Comparison of ENCODE assay signal across 13 cellular contexts in the genomic region with DNA sequence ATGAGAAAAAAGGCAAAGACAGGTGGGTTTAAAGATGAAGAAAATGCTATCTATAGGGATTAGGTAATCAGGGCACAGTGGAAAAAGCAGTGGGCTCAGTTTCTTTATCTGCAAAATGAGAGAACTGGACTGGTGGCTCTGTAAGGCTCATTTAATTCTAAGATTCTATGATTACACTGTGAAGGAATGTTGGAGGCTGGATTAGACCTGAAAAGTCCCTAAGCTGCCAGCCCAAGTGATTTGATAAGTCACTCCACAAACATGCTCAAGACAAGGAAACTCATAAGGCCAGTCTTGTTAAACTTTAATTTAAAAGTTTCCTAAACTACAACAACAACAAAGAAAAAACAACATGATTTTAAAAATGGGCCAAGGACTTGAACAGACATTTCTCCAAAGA.
DNase-seq lines count a peak whose midpoint lies in the region; ATAC-seq and TF ChIP-seq lines count a peak whose summit lies in the region.
"Had no signal": no experiment of that assay in that cellular context is flagged by ENCODE, and none has a peak within 500 bp of the region (broad histone marks: within the 10 kb centered on the region; RNA-seq: fewer than 3 reads in every experiment).

No MANE protein-coding gene starts in this region.

- no peak overlapping the region for H3K27ac ChIP-seq in right cardiac atrium (ENCODE audit: low read length)
- H3K27ac ChIP-seq: 22Rv1 had no signal

- TF ChIP-seq CTCF in mesothelial cell of epicardium (IDR thresholded peaks at IDR 0.05; ENCODE audit: unreplicated experiment), result no peak

- H3K4me1 ChIP-seq in right cardiac atrium (ENCODE audit: control insufficient read depth, insufficient read depth, low read length), result peaks cover 3% of the 10 kb centered on the region

- intact Hi-C loops in right cardiac atrium (cut with DNase I) (no loop called here), cardiac septum (cut with DNase I) (no loop called here)
- intact Hi-C loops in activated naive CD4-positive, alpha-beta T cell treated with anti-CD3 and anti-CD28 coated beads for 36 hours (cut with micrococcal nuclease), result no loop called here

- H3K9me3 ChIP-seq in right cardiac atrium (ENCODE audit: control insufficient read depth, low read length), result no peaks in the 10 kb centered on the region
- H3K9me3 ChIP-seq in T-helper 17 cell (ENCODE audit: control insufficient read depth, low read length, poor library complexity, severe bottlenecking), result no peaks in the 10 kb centered on the region

- ATAC-seq in right cardiac atrium, result peak; percentile 28 to 60
- no peak for ATAC-seq in activated naive CD4-positive, alpha-beta T cell treated with anti-CD3 and anti-CD28 coated beads, Interleukin-2, amount 50 U/mL, for 72 hours
- ATAC-seq in T-helper 17 cell, result no peak
- ATAC-seq: left colon had no signal

- DNase-seq in right cardiac atrium (no peak), cardiac septum (ENCODE audit: low spot score) (no peak), dedifferentiated amniotic fluid mesenchymal stem cell (ENCODE audit: extremely low spot score) (peak; percentile 87), mesothelial cell of epicardium (ENCODE audit: low spot score in 2 of 2, unreplicated experiment in 2 of 2) (no peak), T-helper 17 cell (no peak)
- no peak for DNase-seq in activated naive CD4-positive, alpha-beta T cell treated with anti-CD3 and anti-CD28 coated beads, Interleukin-2, amount 50 U/mL, for 72 hours (ENCODE audit: low spot score in 2 of 2)
- DNase-seq in activated naive CD4-positive, alpha-beta T cell treated with anti-CD3 and anti-CD28 coated beads for 36 hours, result no peak
- no peak for DNase-seq in stimulated activated CD4-positive, alpha-beta T cell treated with anti-CD3 and anti-CD28 coated beads, Interleukin-4, amount 100 ng/mL, for 24 hours
- DNase-seq: left colon; NCI-H187; stimulated activated CD4-positive, alpha-beta T cell treated with anti-CD3 and anti-CD28 coated beads, Interleukin-12 subunit alpha, Interleukin-12 subunit beta, amount 100 ng/mL, for 4 hours had no signal

- H3K9me3 Mint-ChIP-seq in mesothelial cell of epicardium, result no peaks in the 10 kb centered on the region
- no peaks in the 10 kb centered on the region for H3K9me3 Mint-ChIP-seq in activated naive CD4-positive, alpha-beta T cell treated with anti-CD3 and anti-CD28 coated beads, Interleukin-2, amount 50 U/mL, for 72 hours
- H3K9me3 Mint-ChIP-seq in activated naive CD4-positive, alpha-beta T cell treated with anti-CD3 and anti-CD28 coated beads for 36 hours, result no peaks in the 10 kb centered on the region
- H3K9me3 Mint-ChIP-seq: stimulated activated naive CD8-positive, alpha-beta T cell treated with anti-CD3 and anti-CD28 coated beads, Interleukin-15, Interleukin-2, amounts not matched to agents 100 ng/mL and 50 ng/mL, for 24 hours had no signal

- no peaks in the 10 kb centered on the region for H3K27me3 ChIP-seq in right cardiac atrium (ENCODE audit: control insufficient read depth, insufficient read depth)

- no peak overlapping the region for H3K4me3 ChIP-seq in right cardiac atrium (ENCODE audit: low read length)

- no peaks in the 10 kb centered on the region for H3K27me3 Mint-ChIP-seq in mesothelial cell of epicardium (ENCODE audit: low read depth)
- H3K27me3 Mint-ChIP-seq in activated naive CD4-positive, alpha-beta T cell treated with anti-CD3 and anti-CD28 coated beads for 36 hours (ENCODE audit: low read depth), result no peaks in the 10 kb centered on the region
- H3K27me3 Mint-ChIP-seq in T-helper 17 cell, result no peaks in the 10 kb centered on the region
- H3K27me3 Mint-ChIP-seq: stimulated activated naive CD8-positive, alpha-beta T cell treated with anti-CD3 and anti-CD28 coated beads, Interleukin-15, Interleukin-2, amounts not matched to agents 100 ng/mL and 50 ng/mL, for 24 hours had no signal

- H3K27ac Mint-ChIP-seq in mesothelial cell of epicardium (peak overlapping the region; percentile 94), T-helper 17 cell (no peak overlapping the region)
- H3K27ac Mint-ChIP-seq in activated naive CD4-positive, alpha-beta T cell treated with anti-CD3 and anti-CD28 coated beads, Interleukin-2, amount 50 U/mL, for 72 hours, result peak overlapping the region in 1 of 2 donors; percentile 3
- H3K27ac Mint-ChIP-seq in activated naive CD4-positive, alpha-beta T cell treated with anti-CD3 and anti-CD28 coated beads for 36 hours, result no peak overlapping the region
- H3K27ac Mint-ChIP-seq: stimulated activated naive CD8-positive, alpha-beta T cell treated with anti-CD3 and anti-CD28 coated beads, Interleukin-15, Interleukin-2, amounts not matched to agents 100 ng/mL and 50 ng/mL, for 24 hours had no signal

- H3K4me1 Mint-ChIP-seq in mesothelial cell of epicardium, result peaks cover 29% of the 10 kb centered on the region
- H3K4me1 Mint-ChIP-seq in activated naive CD4-positive, alpha-beta T cell treated with anti-CD3 and anti-CD28 coated beads for 36 hours (ENCODE audit: low read depth), result peaks cover 25% of the 10 kb centered on the region
- H3K4me1 Mint-ChIP-seq in T-helper 17 cell, result peaks cover 15% of the 10 kb centered on the region

- H3K4me3 Mint-ChIP-seq in mesothelial cell of epicardium (no peak overlapping the region), T-helper 17 cell (no peak overlapping the region)
- no peak overlapping the region for H3K4me3 Mint-ChIP-seq in activated naive CD4-positive, alpha-beta T cell treated with anti-CD3 and anti-CD28 coated beads for 36 hours
- H3K4me3 Mint-ChIP-seq: stimulated activated naive CD8-positive, alpha-beta T cell treated with anti-CD3 and anti-CD28 coated beads, Interleukin-15, Interleukin-2, amounts not matched to agents 100 ng/mL and 50 ng/mL, for 24 hours had no signal

- H3K36me3 Mint-ChIP-seq in mesothelial cell of epicardium, result peaks cover 33% of the 10 kb centered on the region
- H3K36me3 Mint-ChIP-seq in activated naive CD4-positive, alpha-beta T cell treated with anti-CD3 and anti-CD28 coated beads, Interleukin-2, amount 50 U/mL, for 72 hours, result peaks cover 8 to 9% of the 10 kb centered on the region in 2 donors
- H3K36me3 Mint-ChIP-seq in activated naive CD4-positive, alpha-beta T cell treated with anti-CD3 and anti-CD28 coated beads for 36 hours (ENCODE audit: low read depth), result peaks cover 19% of the 10 kb centered on the region
- H3K36me3 Mint-ChIP-seq in T-helper 17 cell (ENCODE audit: low read depth), result peaks cover 12% of the 10 kb centered on the region

- CTCF ChIA-PET in activated naive CD4-positive, alpha-beta T cell treated with anti-CD3 and anti-CD28 coated beads for 36 hours (lab: Charles Lee), result no interaction called here

Comparison
In these comparisons a context has a peak if more than half of its experiments do, and no peak if none do; other contexts are left out.
1. ATAC-seq: peak in right cardiac atrium (2 of 2); none in activated naive CD4-positive, alpha-beta T cell treated with anti-CD3 and anti-CD28 coated beads, Interleukin-2, amount 50 U/mL, for 72 hours (0 of 2) and T-helper 17 cell (single experiment).